ENCODE assay signal across 8 cellular contexts in the genomic region with DNA sequence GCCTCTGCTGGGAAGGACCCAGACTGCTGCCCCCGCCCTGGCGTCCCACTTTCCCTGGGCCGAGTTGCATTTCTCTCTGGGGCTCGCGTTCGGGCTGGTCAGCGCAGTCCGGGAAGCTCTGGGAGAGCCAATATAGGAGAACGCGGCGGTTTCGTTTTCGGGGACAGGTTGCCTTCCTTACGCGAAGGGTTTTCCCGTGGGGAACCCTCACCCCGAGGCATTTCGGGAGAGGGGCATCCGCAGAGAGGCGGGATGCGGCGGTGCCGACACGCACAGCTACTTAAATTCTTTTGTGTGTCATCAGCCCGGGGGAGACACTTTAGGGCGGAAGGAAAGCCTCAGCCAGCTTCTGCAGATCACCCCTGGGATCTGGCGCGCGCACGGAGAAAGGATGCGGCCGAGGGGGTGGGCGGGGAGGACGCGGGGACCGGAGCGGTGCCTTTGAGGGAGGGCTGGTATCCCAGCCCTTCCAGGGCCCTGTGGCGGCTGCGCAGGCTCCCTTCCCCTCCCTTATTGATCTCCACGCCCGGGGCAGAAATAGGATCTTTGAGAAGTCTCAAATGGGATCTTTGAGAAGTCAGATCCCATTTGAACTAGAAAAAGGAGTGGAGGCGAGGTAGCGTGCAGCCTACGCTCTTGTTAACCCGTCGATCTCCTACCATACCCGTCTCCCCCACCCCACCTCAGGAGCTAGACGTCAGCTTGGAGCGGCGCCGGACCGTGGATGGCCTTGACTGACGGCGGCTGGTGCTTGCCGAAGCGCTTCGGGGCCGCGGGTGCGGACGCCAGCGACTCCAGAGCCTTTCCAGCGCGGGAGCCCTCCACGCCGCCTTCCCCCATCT. TPM values are rescaled to one million over a fixed set of nuclear protein-coding genes. Genes with fewer than 3 reads are reported as not detected.
DNase-seq lines count a peak whose midpoint lies in the region; ATAC-seq, FAIRE-seq and TF ChIP-seq lines count a peak whose summit lies in the region.

No MANE protein-coding gene starts in this region.

- 0 to 1% (median 1%) methylated on average over 55 to 66 of the region's 66 CpGs for WGBS in psoas muscle, 3 donors

- H3K36me3 Mint-ChIP-seq in activated T-helper 1 cell treated with anti-CD3 and anti-CD28 coated beads, Interleukin-12 subunit alpha, Interleukin-12 subunit beta, Interleukin-2, Interleukin-4 antibody, amounts not matched to agents 30 ng/mL and 10 ng/mL and 1 ng/mL, durations not matched to agents 14 hours and 24 hours and 36 hours (ENCODE audit: low read depth), result no peaks in the 10 kb centered on the region

- no peak for FAIRE-seq in D721Med (lab: Jason Lieb, UNC)

- H3K4me1 ChIP-seq in cardiac muscle cell (ENCODE audit: low read depth) (peaks cover 13% of the 10 kb centered on the region), psoas muscle (peaks cover 10% of the 10 kb centered on the region)

- intact Hi-C loops in activated T-helper 1 cell treated with anti-CD3 and anti-CD28 coated beads, Interleukin-12 subunit alpha, Interleukin-12 subunit beta, Interleukin-2, Interleukin-4 antibody, amounts not matched to agents 30 ng/mL and 10 ng/mL and 1 ng/mL, durations not matched to agents 14 hours and 24 hours and 36 hours (cut with micrococcal nuclease), result no loop called here
- intact Hi-C loops in psoas muscle (cut with DNase I), result loop anchor here in 1 of 2 donors (10.0 kb wide), 1 partner anchor 394 kb away; no protein-coding TSS in a partner anchor

- ATAC-seq in psoas muscle (peak; percentile 25 to 48 (median 38)), HG03196 (IDR thresholded peaks at IDR 0.05; ENCODE audit: unreplicated experiment) (no peak)

- no peaks in the 10 kb centered on the region for H3K9me3 Mint-ChIP-seq in activated T-helper 1 cell treated with anti-CD3 and anti-CD28 coated beads, Interleukin-12 subunit alpha, Interleukin-12 subunit beta, Interleukin-2, Interleukin-4 antibody, amounts not matched to agents 30 ng/mL and 10 ng/mL and 1 ng/mL, durations not matched to agents 14 hours and 24 hours and 36 hours

- H3K9me3 ChIP-seq in cardiac muscle cell (ENCODE audit: low read depth) (no peaks in the 10 kb centered on the region), psoas muscle (no peaks in the 10 kb centered on the region)

- H3K4me3 ChIP-seq in AG09309 (ENCODE audit: control insufficient read depth, low read depth, low read length), result peak overlapping the region; percentile 94
- peak overlapping the region; percentile 70 for H3K4me3 ChIP-seq in HL-60 (replicated peaks; ENCODE audit: insufficient read depth, low read length)
- peak overlapping the region; percentile 94 for H3K4me3 ChIP-seq in cardiac muscle cell
- H3K4me3 ChIP-seq in psoas muscle, result peak overlapping the region; percentile 85

- DNase-seq in AG09309 (ENCODE audit: low read depth), result no peak
- DNase-seq in HL-60 (ENCODE audit: low read depth in 1 of 2, low spot score in 1 of 2), result peak in 1 of 2 experiments; percentile 34
- no peak for DNase-seq in activated T-helper 1 cell treated with anti-CD3 and anti-CD28 coated beads, Interleukin-12 subunit alpha, Interleukin-12 subunit beta, Interleukin-2, Interleukin-4 antibody, amounts not matched to agents 30 ng/mL and 10 ng/mL and 1 ng/mL, durations not matched to agents 14 hours and 24 hours and 36 hours (ENCODE audit: low spot score)
- peak; percentile 59 to 82 for DNase-seq in cardiac muscle cell (ENCODE audit: low read depth in 1 of 2, low spot score in 1 of 2)
- DNase-seq in psoas muscle, result peak; percentile 49 to 62
- DNase-seq in D721Med (ENCODE audit: insufficient read length, low spot score), result no peak
- no peak for DNase-seq in central memory CD4-positive, alpha-beta T cell

- H3K27ac ChIP-seq in HL-60 (replicated peaks) (no peak overlapping the region), cardiac muscle cell (peak overlapping the region; percentile 99), psoas muscle (peak overlapping the region; percentile 61)

- H3K36me3 ChIP-seq in cardiac muscle cell (peaks cover 25% of the 10 kb centered on the region), psoas muscle (ENCODE audit: insufficient read depth in 1 of 2, low read depth in 1 of 2) (no peaks in the 10 kb centered on the region)

- no peak for TF ChIP-seq CTCF in AG09309 (IDR thresholded peaks at IDR 0.05; ENCODE audit: control insufficient read depth, insufficient read depth, low read depth, low read length, missing control alignments)
- TF ChIP-seq CTCF in HL-60 (IDR thresholded peaks at IDR 0.05; ENCODE audit: insufficient read depth, low read length), result no peak
- no peak for TF ChIP-seq CTCF in cardiac muscle cell (IDR thresholded peaks at IDR 0.05; ENCODE audit: low read depth, low read length)
- no peak for TF ChIP-seq CTCF in psoas muscle (IDR thresholded peaks at IDR 0.05)
- no peak for TF ChIP-seq CTCF in D721Med (IDR thresholded peaks at IDR 0.05; ENCODE audit: insufficient read depth, missing control alignments)

- peak overlapping the region; percentile 58 for H3K27ac Mint-ChIP-seq in activated T-helper 1 cell treated with anti-CD3 and anti-CD28 coated beads, Interleukin-12 subunit alpha, Interleukin-12 subunit beta, Interleukin-2, Interleukin-4 antibody, amounts not matched to agents 30 ng/mL and 10 ng/mL and 1 ng/mL, durations not matched to agents 14 hours and 24 hours and 36 hours

- peak overlapping the region; percentile 85 for H3K4me3 Mint-ChIP-seq in activated T-helper 1 cell treated with anti-CD3 and anti-CD28 coated beads, Interleukin-12 subunit alpha, Interleukin-12 subunit beta, Interleukin-2, Interleukin-4 antibody, amounts not matched to agents 30 ng/mL and 10 ng/mL and 1 ng/mL, durations not matched to agents 14 hours and 24 hours and 36 hours

- H3K27me3 ChIP-seq in HL-60 (ENCODE audit: insufficient read depth, poor library complexity, severe bottlenecking) (peaks cover 91% of the 10 kb centered on the region), cardiac muscle cell (no peaks in the 10 kb centered on the region), psoas muscle (ENCODE audit: insufficient read depth in 3 of 3, low read length in 2 of 3) (peaks cover 11 to 96% (median 62%) of the 10 kb centered on the region in 3 donors)

- H3K27me3 Mint-ChIP-seq in activated T-helper 1 cell treated with anti-CD3 and anti-CD28 coated beads, Interleukin-12 subunit alpha, Interleukin-12 subunit beta, Interleukin-2, Interleukin-4 antibody, amounts not matched to agents 30 ng/mL and 10 ng/mL and 1 ng/mL, durations not matched to agents 14 hours and 24 hours and 36 hours (ENCODE audit: insufficient read depth), result peaks cover 72% of the 10 kb centered on the region

- H3K4me1 Mint-ChIP-seq in activated T-helper 1 cell treated with anti-CD3 and anti-CD28 coated beads, Interleukin-12 subunit alpha, Interleukin-12 subunit beta, Interleukin-2, Interleukin-4 antibody, amounts not matched to agents 30 ng/mL and 10 ng/mL and 1 ng/mL, durations not matched to agents 14 hours and 24 hours and 36 hours (ENCODE audit: low read depth), result no peaks in the 10 kb centered on the region

RNA-seq across cellular contexts. Expression of a gene that starts 1.3 kb away (rescaled TPM):
- not detected in 2 replicates for total RNA-seq in activated T-helper 1 cell treated with anti-CD3 and anti-CD28 coated beads, Interleukin-12 subunit alpha, Interleukin-12 subunit beta, Interleukin-2, Interleukin-4 antibody, amounts not matched to agents 30 ng/mL and 10 ng/mL and 1 ng/mL, durations not matched to agents 14 hours and 24 hours and 36 hours
- total RNA-seq in cardiac muscle cell (182 and 187 TPM in 2 replicates), psoas muscle (under 1 TPM; 0.53 to 0.92 (median 0.81) TPM)
- polyA plus RNA-seq in cardiac muscle cell (104 and 126 TPM in 2 replicates), psoas muscle (under 1 TPM; 0.27 to 0.36 (median 0.35) TPM)

Comparison
In these comparisons a context has a peak if more than half of its experiments do, and no peak if none do; other contexts are left out.
1. DNase-seq: peak in cardiac muscle cell (2 of 2) and psoas muscle (2 of 2); none in AG09309 (single experiment), activated T-helper 1 cell treated with anti-CD3 and anti-CD28 coated beads, Interleukin-12 subunit alpha, Interleukin-12 subunit beta, Interleukin-2, Interleukin-4 antibody, amounts not matched to agents 30 ng/mL and 10 ng/mL and 1 ng/mL, durations not matched to agents 14 hours and 24 hours and 36 hours (single experiment), D721Med (single experiment) and central memory CD4-positive, alpha-beta T cell (single experiment).
2. RNA of a gene that starts 1.3 kb away (total RNA-seq): 182 to 187 TPM in cardiac muscle cell; 0.53 to 0.92 TPM in psoas muscle and not detected in activated T-helper 1 cell treated with anti-CD3 and anti-CD28 coated beads, Interleukin-12 subunit alpha, Interleukin-12 subunit beta, Interleukin-2, Interleukin-4 antibody, amounts not matched to agents 30 ng/mL and 10 ng/mL and 1 ng/mL, durations not matched to agents 14 hours and 24 hours and 36 hours; every median in the first group is over 10 times any median in the second.
3. Peak in every context shown above with its lines, with median percentiles within 50 percentile points of each other: H3K4me3 ChIP-seq.